9 cellular contexts compared by ENCODE assay signal in the genomic region with DNA sequence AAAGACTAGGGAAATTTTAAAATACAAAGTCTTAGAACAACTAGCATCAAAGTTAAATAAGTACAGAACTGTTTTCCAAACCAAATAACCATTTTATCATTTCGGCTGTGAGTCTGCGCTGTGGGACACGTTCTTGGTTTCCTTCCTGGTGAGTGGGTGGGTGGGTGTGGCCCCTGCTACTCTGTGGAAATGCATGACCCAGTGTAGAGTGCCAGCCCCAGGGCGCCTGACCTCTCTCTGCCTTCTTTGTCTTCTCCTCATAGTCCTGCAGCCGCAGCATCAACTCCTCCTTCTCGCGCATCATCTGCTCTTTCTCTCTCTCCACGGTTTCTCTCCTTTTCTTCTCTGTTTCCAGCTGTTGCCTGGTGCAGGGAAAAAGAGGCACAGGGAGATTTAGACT. TPM values are rescaled to one million over a fixed set of nuclear protein-coding genes. Genes with fewer than 3 reads are reported as not detected.
DNase-seq lines count a peak whose midpoint lies in the region; ATAC-seq and TF ChIP-seq lines count a peak whose summit lies in the region.
"Had no signal": no experiment of that assay in that cellular context is flagged by ENCODE, and none has a peak within 500 bp of the region (broad histone marks: within the 10 kb centered on the region; RNA-seq: fewer than 3 reads in every experiment).

No MANE protein-coding gene starts in this region.

- H4K91ac ChIP-seq in H9 (ENCODE audit: insufficient read length, low read depth, low read length), result no peak overlapping the region

- no peak overlapping the region for H4K5ac ChIP-seq in H9 (ENCODE audit: insufficient read length, low read depth, low read length)

- H3K9ac ChIP-seq in BLaER1, result no peak overlapping the region; the same call in 1 of the 2 replicates
- H3K9ac ChIP-seq in H9 (ENCODE audit: extremely low read depth, insufficient read length, low read length), result no peak overlapping the region

- H3K27me3 ChIP-seq in BLaER1 (no peaks in the 10 kb centered on the region), H9 (ENCODE audit: insufficient read depth, low read length) (no peaks in the 10 kb centered on the region)

- H3K4me3 ChIP-seq in BLaER1, result no peak overlapping the region
- no peak overlapping the region for H3K4me3 ChIP-seq in coronary artery

- H3K4me3 Mint-ChIP-seq in H9 (no peak overlapping the region), naive B cell (peak overlapping the region in 3 of 8 donors; percentile 21 to 77 (median 22))

- TF ChIP-seq CTCF in H9 (conservative IDR thresholded peaks at IDR 0.05), result no peak
- TF ChIP-seq CTCF in coronary artery (IDR thresholded peaks at IDR 0.05), result no peak

- no peak overlapping the region for H3K18ac ChIP-seq in H9 (ENCODE audit: insufficient read length, low read depth, low read length)

- peaks cover 84% of the 10 kb centered on the region for H3K36me3 ChIP-seq in BLaER1

- H3K27ac ChIP-seq in BLaER1, result peak overlapping the region; percentile 59
- H3K27ac ChIP-seq in H9 (ENCODE audit: insufficient read length, low read depth, low read length), result no peak overlapping the region
- peak overlapping the region in 1 of 2 donors; percentile 44 for H3K27ac ChIP-seq in coronary artery

- H4K8ac ChIP-seq in H9 (replicated peaks; ENCODE audit: insufficient read length, low read depth, low read length), result no peak overlapping the region

- no peak overlapping the region for H3K14ac ChIP-seq in H9 (ENCODE audit: insufficient read depth, low read length)

- no peak overlapping the region for H3K56ac ChIP-seq in H9 (ENCODE audit: insufficient read length, low read depth, low read length)

- no peaks in the 10 kb centered on the region for H3K9me3 Mint-ChIP-seq in H9
- H3K9me3 Mint-ChIP-seq in naive B cell, result peaks cover 0 to 3% (median 0%) of the 10 kb centered on the region in 7 donors

- no CpG with 5 or more reads among the region's 8 CpGs for WGBS in H9 (ENCODE audit: extremely low coverage, insufficient read length, low lambda C conversion rate)

- H2BK12ac ChIP-seq in H9 (ENCODE audit: insufficient read length, low read depth, low read length), result no peak overlapping the region

- DNase-seq in H9 (no peak), coronary artery (ENCODE audit: low spot score) (peak; percentile 60), naive B cell (no peak), NCI-H774 (lab: John Stamatoyannopoulos, UW) (no peak), dedifferentiated amniotic fluid mesenchymal stem cell (ENCODE audit: extremely low spot score) (no peak), DMS114 treated with DMSO at 0.1 percent for 48 hours (lab: John Stamatoyannopoulos, UW; ENCODE audit: unreplicated experiment) (no peak)

- H3K4me2 ChIP-seq in BLaER1, result peak overlapping the region; percentile 86
- no peak overlapping the region for H3K4me2 ChIP-seq in H9 (ENCODE audit: insufficient read depth, insufficient read length, low read length)

- H3K36me3 Mint-ChIP-seq in H9 (ENCODE audit: insufficient read depth in 1 of 3, low read depth in 3 of 3) (peaks cover 72 to 100% (median 93%) of the 10 kb centered on the region in 3 experiments), naive B cell (peaks cover 47 to 51% of the 10 kb centered on the region in 2 donors)

- H3K4me1 ChIP-seq in BLaER1, result peaks cover 88% of the 10 kb centered on the region
- H3K4me1 ChIP-seq in H9 (ENCODE audit: insufficient read depth, low read length), result no peaks in the 10 kb centered on the region

- no peak overlapping the region for H2BK120ac ChIP-seq in H9 (ENCODE audit: low read depth, low read length, poor library complexity, severe bottlenecking)

- H3K4me1 Mint-ChIP-seq in H9, result peaks cover 13 to 18% of the 10 kb centered on the region in 2 experiments
- H3K4me1 Mint-ChIP-seq in naive B cell, result peaks cover 3 to 49% (median 34%) of the 10 kb centered on the region in 3 donors

- H3K79me2 ChIP-seq in H9 (ENCODE audit: insufficient read depth, low read length), result no peaks in the 10 kb centered on the region

- H3K27ac Mint-ChIP-seq in H9 (peak overlapping the region; percentile 73 to 85 (median 81); a peak in 5 of 7 replicates), naive B cell (peak overlapping the region; percentile 64 to 94 (median 83))

- no peak overlapping the region for H2AK5ac ChIP-seq in H9 (ENCODE audit: insufficient read length, low read length)

- H3K79me1 ChIP-seq in H9 (ENCODE audit: insufficient read depth, low read depth, low read length, poor library complexity, severe bottlenecking), result no peaks in the 10 kb centered on the region

- H3K23ac ChIP-seq in H9 (ENCODE audit: insufficient read length, low read depth, low read length), result no peak overlapping the region

- H3K9me3 ChIP-seq in BLaER1 (no peaks in the 10 kb centered on the region), H9 (ENCODE audit: control insufficient read depth, low read depth, low read length) (no peaks in the 10 kb centered on the region)

- no peak overlapping the region for H2BK5ac ChIP-seq in H9 (ENCODE audit: insufficient read length, low read length)

- no peak overlapping the region for H3K4ac ChIP-seq in H9 (ENCODE audit: low read depth, low read length)

- no peak overlapping the region for H2BK20ac ChIP-seq in H9 (ENCODE audit: low read depth, low read length, poor library complexity, severe bottlenecking)

- H2BK15ac ChIP-seq in H9 (ENCODE audit: low read depth, low read length), result no peak overlapping the region

- H2AFZ ChIP-seq in H9 (ENCODE audit: low read length), result no peak overlapping the region

- ATAC-seq in naive B cell (ENCODE audit: low read depth in 2 of 2) (no peak), HG02678 (IDR thresholded peaks at IDR 0.05; ENCODE audit: unreplicated experiment) (no peak)
- ATAC-seq: Panc1 had no signal

- no peak overlapping the region for H3T11ph ChIP-seq in H9 (ENCODE audit: low read length)

- H3K27me3 Mint-ChIP-seq in H9 (ENCODE audit: low read depth) (no peaks in the 10 kb centered on the region; the same call in none of the 2 replicates), naive B cell (no peaks in the 10 kb centered on the region)

- no peaks in the 10 kb centered on the region for H3K23me2 ChIP-seq in H9 (ENCODE audit: insufficient read length, low read depth, low read length, poor library complexity, severe bottlenecking)

- H4K20me1 ChIP-seq in BLaER1 (peaks cover 74% of the 10 kb centered on the region), H9 (ENCODE audit: control insufficient read depth, insufficient read depth, insufficient read length) (no peaks in the 10 kb centered on the region)

RNA-seq across cellular contexts. Expression of gene EZR, which starts 48.6 kb away (rescaled TPM):
- 375 and 393 TPM in 2 replicates for total RNA-seq in H9 (2021)
- polyA plus RNA-seq in naive B cell (ENCODE audit: low read depth in 6 of 6), result 100 to 1,000 TPM; 463 to 555 (median 516) TPM
